Comparison of ENCODE assay signal across 8 cellular contexts in the genomic region with DNA sequence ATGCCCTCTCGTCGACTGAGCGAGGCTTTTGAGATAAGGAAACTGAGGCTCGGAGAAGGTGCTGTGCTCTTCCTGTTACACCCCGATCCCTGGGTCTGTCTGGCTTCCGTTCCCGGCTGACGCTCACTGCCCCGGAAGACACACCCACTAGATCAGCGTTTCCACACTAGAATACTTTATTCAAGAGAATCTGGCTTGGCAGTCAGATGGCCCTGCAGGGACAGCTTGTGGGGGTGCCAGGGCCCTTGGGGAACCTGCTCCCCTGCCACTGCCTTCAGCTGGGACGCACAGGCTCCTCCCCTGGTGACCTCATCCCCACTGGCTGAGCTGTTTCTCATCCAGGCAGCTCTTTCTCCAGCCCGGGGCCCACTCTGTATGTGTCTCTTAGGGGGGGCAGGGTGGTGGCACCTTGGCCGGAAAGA. TPM values are rescaled to one million over a fixed set of nuclear protein-coding genes. Genes with fewer than 3 reads are reported as not detected.
DNase-seq lines count a peak whose midpoint lies in the region; ATAC-seq, FAIRE-seq and TF ChIP-seq lines count a peak whose summit lies in the region.

No MANE protein-coding gene starts in this region.

- DNase-seq in GM12891 (ENCODE audit: insufficient read length, low spot score) (no peak), dermis blood vessel endothelial cell (peak; percentile 63), NCI-H526 treated with DMSO at 0.1 percent for 48 hours (lab: John Stamatoyannopoulos, UW) (no peak), iPS-NIHi7 (ENCODE audit: extremely low spot score) (no peak)
- peak; percentile 87 for DNase-seq in activated CD4-positive, alpha-beta T cell treated with anti-CD3 and anti-CD28 coated beads, Interleukin-2, amount 10 ng/mL, durations not matched to agents 24 days and 14 days
- DNase-seq in naive thymus-derived CD4-positive, alpha-beta T cell, result peak in 8 of 9 donors; percentile 39 to 70 (median 54)

- CTCF ChIA-PET in naive thymus-derived CD4-positive, alpha-beta T cell (lab: Charles Lee), result interaction anchor here (0.8 to 1.5 kb wide), 3 partner anchors 34 to 147 kb away, joined by 3 to 5 read pairs (median 5); no protein-coding TSS in a partner anchor

- H3K9me3 Mint-ChIP-seq in activated CD4-positive, alpha-beta T cell treated with anti-CD3 and anti-CD28 coated beads, Interleukin-2, amount 10 ng/mL, durations not matched to agents 24 days and 14 days, result no peaks in the 10 kb centered on the region
- H3K9me3 Mint-ChIP-seq in naive thymus-derived CD4-positive, alpha-beta T cell, result peaks cover 0 to 15% (median 2%) of the 10 kb centered on the region in 11 donors

- H3K36me3 Mint-ChIP-seq in activated CD4-positive, alpha-beta T cell treated with anti-CD3 and anti-CD28 coated beads, Interleukin-2, amount 10 ng/mL, durations not matched to agents 24 days and 14 days (ENCODE audit: low read depth), result no peaks in the 10 kb centered on the region
- peaks cover 0 to 7% (median 4%) of the 10 kb centered on the region in 5 donors for H3K36me3 Mint-ChIP-seq in naive thymus-derived CD4-positive, alpha-beta T cell

- ATAC-seq in HG03354 (IDR thresholded peaks at IDR 0.05; ENCODE audit: poor library complexity, severe bottlenecking, unreplicated experiment), result peak; percentile 59
- ATAC-seq in naive thymus-derived CD4-positive, alpha-beta T cell, result peak; percentile 69

- peak overlapping the region; percentile 93 for H3K27ac Mint-ChIP-seq in activated CD4-positive, alpha-beta T cell treated with anti-CD3 and anti-CD28 coated beads, Interleukin-2, amount 10 ng/mL, durations not matched to agents 24 days and 14 days
- peak overlapping the region; percentile 89 to 97 (median 94) for H3K27ac Mint-ChIP-seq in naive thymus-derived CD4-positive, alpha-beta T cell

- H3K4me1 ChIP-seq in naive thymus-derived CD4-positive, alpha-beta T cell (ENCODE audit: control insufficient read depth in 2 of 2, insufficient read depth in 2 of 2, low read length in 2 of 2), result peaks cover 20 to 21% of the 10 kb centered on the region in 2 donors
- peaks cover 35% of the 10 kb centered on the region for H3K4me1 ChIP-seq in stomach smooth muscle (ENCODE audit: control insufficient read depth, insufficient read depth, low read length)

- peaks cover 38% of the 10 kb centered on the region for H3K4me1 Mint-ChIP-seq in activated CD4-positive, alpha-beta T cell treated with anti-CD3 and anti-CD28 coated beads, Interleukin-2, amount 10 ng/mL, durations not matched to agents 24 days and 14 days
- peaks cover 40 to 65% (median 53%) of the 10 kb centered on the region in 7 donors for H3K4me1 Mint-ChIP-seq in naive thymus-derived CD4-positive, alpha-beta T cell

- H3K27ac ChIP-seq in naive thymus-derived CD4-positive, alpha-beta T cell (ENCODE audit: low read depth, low read length), result peak overlapping the region; percentile 74
- H3K27ac ChIP-seq in stomach smooth muscle (ENCODE audit: low read length), result peak overlapping the region; percentile 18

- H3K27me3 ChIP-seq in naive thymus-derived CD4-positive, alpha-beta T cell (ENCODE audit: control insufficient read depth in 2 of 2, insufficient read depth in 2 of 2, low read length in 2 of 2), result no peaks in the 10 kb centered on the region
- H3K27me3 ChIP-seq in stomach smooth muscle (ENCODE audit: control insufficient read depth in 1 of 2, insufficient read depth in 2 of 2, low read length in 2 of 2), result no peaks in the 10 kb centered on the region

- no peaks in the 10 kb centered on the region for H3K9me3 ChIP-seq in naive thymus-derived CD4-positive, alpha-beta T cell (ENCODE audit: control insufficient read depth in 2 of 3, low read length in 3 of 3)
- H3K9me3 ChIP-seq in stomach smooth muscle (ENCODE audit: control insufficient read depth in 2 of 2, low read length in 2 of 2), result no peaks in the 10 kb centered on the region

- intact Hi-C loops in activated CD4-positive, alpha-beta T cell treated with anti-CD3 and anti-CD28 coated beads, Interleukin-2, amount 10 ng/mL, durations not matched to agents 24 days and 14 days (cut with micrococcal nuclease), result loop anchor here (5.0 to 10.0 kb wide), 3 partner anchors 61 to 363 kb away; partner anchors contain the start of gene EIF2B2
- intact Hi-C loops in naive thymus-derived CD4-positive, alpha-beta T cell (cut with micrococcal nuclease), result loop anchor here (1.0 to 10.0 kb wide), 3 partner anchors 18 to 363 kb away; partner anchors contain the start of genes EIF2B2 (in 1 of the 2) and RPS6KL1 (in 1 of the 2)

- peak overlapping the region; percentile 85 for H3K4me3 Mint-ChIP-seq in activated CD4-positive, alpha-beta T cell treated with anti-CD3 and anti-CD28 coated beads, Interleukin-2, amount 10 ng/mL, durations not matched to agents 24 days and 14 days
- H3K4me3 Mint-ChIP-seq in naive thymus-derived CD4-positive, alpha-beta T cell, result peak overlapping the region; percentile 69 to 88 (median 84)

- POLR2A ChIA-PET in naive thymus-derived CD4-positive, alpha-beta T cell (lab: Charles Lee), result interaction anchor here (0.8 to 1.2 kb wide), 4 partner anchors 12 to 146 kb away, joined by 3 read pairs; partner anchors contain the start of gene RPS6KL1

- peak; percentile 89 for FAIRE-seq in GM12891 (lab: Jason Lieb, UNC)

- peak overlapping the region; percentile 41 for H3K4me3 ChIP-seq in naive thymus-derived CD4-positive, alpha-beta T cell (ENCODE audit: low read length)
- peak overlapping the region in 1 of 2 donors; percentile 8 for H3K4me3 ChIP-seq in stomach smooth muscle (ENCODE audit: low read length in 2 of 2)

- TF ChIP-seq POLR2A in GM12891 (IDR thresholded peaks at IDR 0.05; ENCODE audit: low read depth, low read length), result peak; percentile 61

- peak overlapping the region in 1 of 2 donors; percentile 45 for H3K9ac ChIP-seq in stomach smooth muscle (ENCODE audit: low read length in 2 of 2)

- no peaks in the 10 kb centered on the region for H3K27me3 Mint-ChIP-seq in activated CD4-positive, alpha-beta T cell treated with anti-CD3 and anti-CD28 coated beads, Interleukin-2, amount 10 ng/mL, durations not matched to agents 24 days and 14 days
- no peaks in the 10 kb centered on the region for H3K27me3 Mint-ChIP-seq in naive thymus-derived CD4-positive, alpha-beta T cell

- H3K36me3 ChIP-seq in naive thymus-derived CD4-positive, alpha-beta T cell (ENCODE audit: control insufficient read depth in 2 of 3, insufficient read depth in 3 of 3, low read length in 3 of 3), result no peaks in the 10 kb centered on the region
- H3K36me3 ChIP-seq in stomach smooth muscle (ENCODE audit: control insufficient read depth in 2 of 2, insufficient read depth in 2 of 2, low read length in 2 of 2), result no peaks in the 10 kb centered on the region

TF ChIP-seq in GM12891, 5 proteins besides CTCF, POLR2A, EP300 and RAD21:
- TF ChIP-seq SPI1 (IDR thresholded peaks at IDR 0.05; ENCODE audit: low read depth, low read length) (no peak), TAF1 (IDR thresholded peaks at IDR 0.05; ENCODE audit: low read depth, low read length) (no peak), PAX5 (IDR thresholded peaks at IDR 0.05; ENCODE audit: insufficient read depth, low read length, severe bottlenecking) (no peak), POLR2AphosphoS5 (IDR thresholded peaks at IDR 0.05; ENCODE audit: low read depth, low read length) (no peak; the same call in 1 of the 2 replicates), POU2F2 (IDR thresholded peaks at IDR 0.05; ENCODE audit: low read depth, low read length) (no peak)
TF ChIP-seq in GM12891: peak in this region for 0.

RNA-seq across cellular contexts. Expression of gene PGF, which starts 13.7 kb away (rescaled TPM):
- polyA plus RNA-seq in GM12891 (2012; ENCODE audit: low read depth, missing spikeins), result 3.9 TPM
- total RNA-seq in activated CD4-positive, alpha-beta T cell treated with anti-CD3 and anti-CD28 coated beads, Interleukin-2, amount 10 ng/mL, durations not matched to agents 24 days and 14 days, result 0.23 and 0.24 TPM in 2 replicates
- 126 and 252 TPM in 2 replicates for total RNA-seq in dermis blood vessel endothelial cell
- total RNA-seq in naive thymus-derived CD4-positive, alpha-beta T cell, result under 1 TPM in 2 of 5 experiments, not detected in 3; 0.22 to 0.37 TPM
- polyA plus RNA-seq in naive thymus-derived CD4-positive, alpha-beta T cell, result under 1 TPM in 1 of 2 donors, not detected in 1; 0.17 TPM

RNA-seq across cellular contexts. Expression of gene RPS6KL1, which starts 18.6 kb away (rescaled TPM):
- polyA plus RNA-seq in GM12891 (2012; ENCODE audit: low read depth, missing spikeins), result 1.0 TPM
- 7.0 and 9.6 TPM in 2 replicates for total RNA-seq in activated CD4-positive, alpha-beta T cell treated with anti-CD3 and anti-CD28 coated beads, Interleukin-2, amount 10 ng/mL, durations not matched to agents 24 days and 14 days
- total RNA-seq in dermis blood vessel endothelial cell, result 10.4 and 12.4 TPM in 2 replicates
- 10 to 100 TPM in 2 of 5 experiments, 1 to 10 TPM in 3; 3.0 to 12.8 (median 6.3) TPM for total RNA-seq in naive thymus-derived CD4-positive, alpha-beta T cell
- 1 to 10 TPM; 2.0 to 4.0 TPM for polyA plus RNA-seq in naive thymus-derived CD4-positive, alpha-beta T cell

RNA-seq across cellular contexts. Expression of gene DLST, which starts 60.0 kb away (rescaled TPM):
- polyA plus RNA-seq in GM12891 (2012; ENCODE audit: low read depth, missing spikeins), result 56.9 TPM
- total RNA-seq in activated CD4-positive, alpha-beta T cell treated with anti-CD3 and anti-CD28 coated beads, Interleukin-2, amount 10 ng/mL, durations not matched to agents 24 days and 14 days, result 110 and 111 TPM in 2 replicates
- 58.0 and 91.4 TPM in 2 replicates for total RNA-seq in dermis blood vessel endothelial cell
- 100 to 1,000 TPM in 2 of 5 experiments, 10 to 100 TPM in 3; 90.0 to 132 (median 96.5) TPM for total RNA-seq in naive thymus-derived CD4-positive, alpha-beta T cell
- polyA plus RNA-seq in naive thymus-derived CD4-positive, alpha-beta T cell, result 1 to 10 TPM; 8.9 to 9.2 TPM

Comparison
In these comparisons a context has a peak if more than half of its experiments do, and no peak if none do; other contexts are left out.
1. DNase-seq: peak in activated CD4-positive, alpha-beta T cell treated with anti-CD3 and anti-CD28 coated beads, Interleukin-2, amount 10 ng/mL, durations not matched to agents 24 days and 14 days (single experiment), dermis blood vessel endothelial cell (single experiment) and naive thymus-derived CD4-positive, alpha-beta T cell (8 of 9); none in GM12891 (single experiment), NCI-H526 treated with DMSO at 0.1 percent for 48 hours (single experiment) and iPS-NIHi7 (single experiment).
2. RNA of gene PGF, which starts 13.7 kb away (total RNA-seq): 126 to 252 TPM in dermis blood vessel endothelial cell; 0.23 to 0.24 TPM in activated CD4-positive, alpha-beta T cell treated with anti-CD3 and anti-CD28 coated beads, Interleukin-2, amount 10 ng/mL, durations not matched to agents 24 days and 14 days and 0.22 to 0.37 TPM in naive thymus-derived CD4-positive, alpha-beta T cell; every median in the first group is over 10 times any median in the second.